Comparison of ENCODE assay signal across 8 cellular contexts in the genomic region with DNA sequence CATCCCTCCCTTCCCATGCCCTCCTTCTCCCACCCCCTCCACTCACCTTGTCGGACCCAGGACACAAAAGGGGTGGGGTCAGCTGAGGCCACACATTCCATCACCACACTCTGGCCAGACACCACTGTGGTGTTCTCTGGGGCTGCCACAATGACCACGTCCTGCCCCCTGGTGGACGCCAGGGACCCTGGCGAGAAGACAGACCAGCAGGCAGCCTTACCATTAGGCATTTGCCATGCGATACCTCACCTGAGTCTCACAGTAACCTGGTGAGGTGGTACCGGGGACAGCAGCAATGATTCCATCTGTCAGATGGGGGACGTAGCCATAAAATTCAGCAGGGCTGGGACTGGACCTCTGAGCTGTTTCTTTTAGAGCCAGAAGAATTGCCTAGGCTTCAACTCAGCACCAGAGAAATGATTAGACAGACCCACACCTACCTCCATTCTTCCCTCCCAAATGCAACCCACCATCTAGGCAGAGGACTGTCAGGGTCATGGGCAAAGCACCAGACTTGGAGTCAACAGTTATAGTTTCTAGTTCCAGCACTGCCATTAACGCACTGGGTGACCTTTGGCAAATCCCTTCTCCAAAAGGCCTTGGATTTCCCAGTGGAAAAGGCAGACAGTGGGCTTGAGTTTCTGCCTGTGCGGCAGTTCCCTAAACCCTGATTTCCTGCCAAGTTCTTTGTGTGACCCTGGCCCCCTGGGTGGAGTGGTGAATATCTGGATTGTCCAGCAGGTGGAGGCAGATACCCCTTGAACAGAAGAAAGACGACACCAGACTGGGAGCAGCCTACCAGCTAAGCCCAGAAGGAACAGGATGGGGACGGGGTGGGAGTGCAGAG. TPM values are rescaled to one million over a fixed set of nuclear protein-coding genes. Genes with fewer than 3 reads are reported as not detected.
DNase-seq lines count a peak whose midpoint lies in the region; ATAC-seq, FAIRE-seq and TF ChIP-seq lines count a peak whose summit lies in the region.

No MANE protein-coding gene starts in this region.

- no peaks in the 10 kb centered on the region for H3K36me3 Mint-ChIP-seq in natural killer cell

- H3K4me1 ChIP-seq in esophagus squamous epithelium = peaks cover 0 to 21% (median 0%) of the 10 kb centered on the region in 3 donors

- peaks cover 0 to 11% of the 10 kb centered on the region in 2 donors for H3K4me1 Mint-ChIP-seq in natural killer cell

- peak; percentile 60 to 80 (median 73) for ATAC-seq in natural killer cell
- no peak for ATAC-seq in HG03469 (IDR thresholded peaks at IDR 0.05; ENCODE audit: unreplicated experiment)

- no peaks in the 10 kb centered on the region for H3K9me3 Mint-ChIP-seq in natural killer cell

- no peak overlapping the region for H3K4me3 Mint-ChIP-seq in natural killer cell

- 0 to 23% methylated on average over 3 to 7 of the region's 11 CpGs for WGBS in esophagus squamous epithelium, 2 donors

- TF ChIP-seq POLR2A in esophagus squamous epithelium (IDR thresholded peaks at IDR 0.05) = no peak

- TF ChIP-seq CTCF in esophagus squamous epithelium (IDR thresholded peaks at IDR 0.05) (peak in 5 of 6 experiments; percentile 49 to 63 (median 55)), natural killer cell (IDR thresholded peaks at IDR 0.05) (peak; percentile 56)

- peak; percentile 55 for DNase-seq in COLO668 (lab: John Stamatoyannopoulos, UW; ENCODE audit: unreplicated experiment)
- DNase-seq in HTR-8/SVneo (ENCODE audit: insufficient read length, low spot score) = peak; percentile 91
- peak; percentile 80 for DNase-seq in NCI-H82 treated with DMSO at 0.1 percent for 48 hours (lab: John Stamatoyannopoulos, UW; ENCODE audit: unreplicated experiment)
- DNase-seq in activated CD8-positive, alpha-beta memory T cell treated with anti-CD3 and anti-CD28 coated beads for 24 hours = peak; percentile 75
- no peak for DNase-seq in esophagus squamous epithelium (lab: John Stamatoyannopoulos, UW)
- peak; percentile 37 for DNase-seq in natural killer cell
- peak; percentile 90 for DNase-seq in urothelium cell line (ENCODE audit: low spot score)

- no peak overlapping the region for H3K27ac ChIP-seq in esophagus squamous epithelium

- intact Hi-C loops in esophagus squamous epithelium (cut with DNase I) = no loop called here
- intact Hi-C loops in natural killer cell (cut with micrococcal nuclease) = loop anchor here (5.0 kb wide), 1 partner anchor 84 kb away; no protein-coding TSS in a partner anchor

- no peak overlapping the region for H3K4me3 ChIP-seq in esophagus squamous epithelium

- no peaks in the 10 kb centered on the region for H3K36me3 ChIP-seq in esophagus squamous epithelium

- peaks cover 0 to 85% (median 8%) of the 10 kb centered on the region in 4 donors for H3K27me3 ChIP-seq in esophagus squamous epithelium

- H3K9me3 ChIP-seq in esophagus squamous epithelium = no peaks in the 10 kb centered on the region

- H3K27ac Mint-ChIP-seq in natural killer cell = no peak overlapping the region

- H3K27me3 Mint-ChIP-seq in natural killer cell (ENCODE audit: low read depth in 2 of 2) = peaks cover 39 to 41% of the 10 kb centered on the region in 2 donors

- FAIRE-seq in HTR-8/SVneo (lab: Jason Lieb, UNC) (peak; percentile 71), urothelium cell line (lab: Jason Lieb, UNC) (peak; percentile 92)

RNA-seq across cellular contexts. Expression of a gene that starts 21.8 kb away (rescaled TPM):
- total RNA-seq in esophagus squamous epithelium (1 to 10 TPM in 1 of 4 donors, under 1 TPM in 3; 0.12 to 2.7 (median 0.26) TPM), natural killer cell (under 1 TPM; 0.07 to 0.25 (median 0.09) TPM)

RNA-seq across cellular contexts. Expression of a gene that starts 23.2 kb away (rescaled TPM):
- total RNA-seq in esophagus squamous epithelium (not detected), natural killer cell (not detected)
